28 cellular contexts compared by ENCODE assay signal in genomic region chr1:119828266-119828665, GRCh38. TPM values are rescaled to one million over a fixed set of nuclear protein-coding genes. Genes with fewer than 3 reads are reported as not detected.
A peak's percentile ranks its signal among the peaks of the same experiment; 100 is the strongest.
DNase-seq lines count a peak whose midpoint lies in the region; ATAC-seq and TF ChIP-seq lines count a peak whose summit lies in the region.
"Had no signal": no experiment of that assay in that cellular context is flagged by ENCODE, and none has a peak within 500 bp of the region (broad histone marks: within the 10 kb centered on the region; RNA-seq: fewer than 3 reads in every experiment).

No MANE protein-coding gene starts in this region.

- POLR2A ChIA-PET in AG04450 (lab: Yijun Ruan, JAX) = no interaction called here

- peaks cover 22% of the 10 kb centered on the region for H3K4me1 Mint-ChIP-seq in nephron
- H3K4me1 Mint-ChIP-seq: CD14-positive monocyte; CD4-positive, alpha-beta memory T cell; CD4-positive, CD25-positive, alpha-beta regulatory T cell; CD8-positive, alpha-beta memory T cell had no signal

- H3K4me1 ChIP-seq in SJCRH30 = peaks cover 26% of the 10 kb centered on the region
- H3K4me1 ChIP-seq: A549, BE2C had no signal

- in situ Hi-C loops in brain microvascular endothelial cell (cut with HindIII; ENCODE audit: low pct_ligation_motif_present, low sequenced_read_pairs) = no loop called here

- H3K4me3 ChIP-seq in AG04450 (ENCODE audit: low read depth, low read length) = no peak overlapping the region
- no peak overlapping the region for H3K4me3 ChIP-seq in SJCRH30
- H3K4me3 ChIP-seq in fibroblast of villous mesenchyme (ENCODE audit: low read depth, low read length) = no peak overlapping the region
- no peak overlapping the region for H3K4me3 ChIP-seq in brain microvascular endothelial cell (ENCODE audit: low read depth, low read length)
- H3K4me3 ChIP-seq: A549, BLaER1, GM12878 had no signal

- H3K36me3 ChIP-seq in SJCRH30 (no peaks in the 10 kb centered on the region), brain microvascular endothelial cell (replicated peaks) (no peaks in the 10 kb centered on the region)
- H3K36me3 ChIP-seq: BE2C, BLaER1 had no signal

- H3K4me3 Mint-ChIP-seq in nephron = no peak overlapping the region
- H3K4me3 Mint-ChIP-seq: CD14-positive monocyte; CD4-positive, alpha-beta memory T cell; CD4-positive, CD25-positive, alpha-beta regulatory T cell; CD8-positive, alpha-beta memory T cell had no signal

- ATAC-seq in GM18505 (IDR thresholded peaks at IDR 0.05; ENCODE audit: unreplicated experiment) = no peak
- ATAC-seq: A549, GM12878 had no signal

- H3K9me3 ChIP-seq in AG04450 (ENCODE audit: control insufficient read depth, insufficient read depth, low read length) (no peaks in the 10 kb centered on the region), SJCRH30 (replicated peaks) (no peaks in the 10 kb centered on the region; the same call in 1 of the 2 replicates)
- H3K9me3 ChIP-seq: A549, BE2C, BLaER1 had no signal

- CTCF ChIA-PET in AG04450 (lab: Charles Lee) = no interaction called here

- no peaks in the 10 kb centered on the region for H3K9me3 Mint-ChIP-seq in nephron

- no peaks in the 10 kb centered on the region for H3K27me3 Mint-ChIP-seq in nephron (ENCODE audit: low read depth)

- no peak for TF ChIP-seq POLR2A in GM18505 (IDR thresholded peaks at IDR 0.05; ENCODE audit: borderline replicate concordance, extremely low read depth, insufficient read depth, insufficient read length)

- H3K27me3 ChIP-seq in AG04450 (ENCODE audit: control insufficient read depth, insufficient read depth, low read length) (no peaks in the 10 kb centered on the region), SJCRH30 (no peaks in the 10 kb centered on the region), brain microvascular endothelial cell (replicated peaks) (no peaks in the 10 kb centered on the region)
- H3K27me3 ChIP-seq: BE2C, BLaER1 had no signal

- DNase-seq in AG04450 (ENCODE audit: low read depth, low spot score) (peak; percentile 26), SJCRH30 (peak in 1 of 2 experiments; percentile 24), fibroblast of villous mesenchyme (ENCODE audit: low read depth) (peak; percentile 59), brain microvascular endothelial cell (no peak), SHP77 treated with DMSO at 0.1 percent for 48 hours (lab: John Stamatoyannopoulos, UW) (no peak)
- DNase-seq: BE2C; C1 segment of cervical spinal cord; CD4-positive, alpha-beta memory T cell; CD4-positive, CD25-positive, alpha-beta regulatory T cell; CD8-positive, alpha-beta memory T cell; COR-L47; DMS 273 treated with DMSO at 0.1 percent for 48 hours; DMS153; DMS53; DMS79; DND-41; EL; GDM1 had no signal

- no peaks in the 10 kb centered on the region for H3K36me3 Mint-ChIP-seq in nephron (ENCODE audit: low read depth)
- H3K36me3 Mint-ChIP-seq: CD14-positive monocyte; CD4-positive, alpha-beta memory T cell; CD4-positive, CD25-positive, alpha-beta regulatory T cell; CD8-positive, alpha-beta memory T cell had no signal

- TF ChIP-seq CTCF in AG04450 (IDR thresholded peaks at IDR 0.05; ENCODE audit: low read depth, low read length) = no peak
- TF ChIP-seq CTCF in fibroblast of villous mesenchyme (IDR thresholded peaks at IDR 0.05; ENCODE audit: insufficient read depth, low read depth, low read length) = no peak
- no peak for TF ChIP-seq CTCF in nephron (IDR thresholded peaks at IDR 0.05; ENCODE audit: unreplicated experiment in 3 of 3)
- no peak for TF ChIP-seq CTCF in brain microvascular endothelial cell (IDR thresholded peaks at IDR 0.05; ENCODE audit: low read depth, low read length, missing control alignments)

- H3K27ac ChIP-seq in AG04450 (ENCODE audit: low read depth, low read length) (no peak overlapping the region), SJCRH30 (peak overlapping the region; percentile 94), brain microvascular endothelial cell (no peak overlapping the region)
- H3K27ac ChIP-seq: 22Rv1, A549, BLaER1 had no signal

- H3K27ac Mint-ChIP-seq in nephron = peak overlapping the region; percentile 70 to 93 (median 88)
- H3K27ac Mint-ChIP-seq: CD14-positive monocyte; CD4-positive, alpha-beta memory T cell; CD4-positive, CD25-positive, alpha-beta regulatory T cell; CD8-positive, alpha-beta memory T cell had no signal

RNA-seq across cellular contexts. Expression of gene REG4, which starts 17.0 kb away (rescaled TPM):
- not detected in 2 replicates for polyA plus RNA-seq in AG04450 (2011; rRNA removed)
- polyA minus RNA-seq in AG04450 (2011; rRNA and poly(A)+ RNA removed) = not detected in 2 replicates
- total RNA-seq in SJCRH30 (2014; rRNA removed; shearing (Covaris generic)) = 0.08 TPM in 1 of 2 replicates, not detected in the other
- total RNA-seq in fibroblast of villous mesenchyme = not detected in 2 replicates
- total RNA-seq: A172; CD4-positive, CD25-positive, alpha-beta regulatory T cell; Daoy; G401; GM12878 had no signal
- polyA plus RNA-seq: A549, CD14-positive monocyte, GM12878 had no signal

RNA-seq across cellular contexts. Expression of gene HMGCS2, which starts 59.6 kb away (rescaled TPM):
- polyA plus RNA-seq in AG04450 (2011; rRNA removed) = not detected in 2 replicates
- polyA minus RNA-seq in AG04450 (2011; rRNA and poly(A)+ RNA removed) = not detected in 2 replicates
- not detected in 2 replicates for total RNA-seq in SJCRH30 (2014; rRNA removed; shearing (Covaris generic))
- total RNA-seq in fibroblast of villous mesenchyme = not detected in 2 replicates
- total RNA-seq: A172; CD4-positive, alpha-beta memory T cell; CD4-positive, CD25-positive, alpha-beta regulatory T cell; CD8-positive, alpha-beta memory T cell; Daoy; G401 had no signal
- polyA plus RNA-seq: A549; CD14-positive monocyte; CD4-positive, alpha-beta memory T cell; CD4-positive, CD25-positive, alpha-beta regulatory T cell; CD8-positive, alpha-beta memory T cell; GM12878 had no signal

Comparison
In these comparisons a context has a peak if more than half of its experiments do, and no peak if none do; other contexts are left out.
1. DNase-seq: peak in AG04450 (single experiment) and fibroblast of villous mesenchyme (single experiment); none in brain microvascular endothelial cell (single experiment) and SHP77 treated with DMSO at 0.1 percent for 48 hours (single experiment).